Comparison of ENCODE assay signal across 1 cellular context in the genomic region with DNA sequence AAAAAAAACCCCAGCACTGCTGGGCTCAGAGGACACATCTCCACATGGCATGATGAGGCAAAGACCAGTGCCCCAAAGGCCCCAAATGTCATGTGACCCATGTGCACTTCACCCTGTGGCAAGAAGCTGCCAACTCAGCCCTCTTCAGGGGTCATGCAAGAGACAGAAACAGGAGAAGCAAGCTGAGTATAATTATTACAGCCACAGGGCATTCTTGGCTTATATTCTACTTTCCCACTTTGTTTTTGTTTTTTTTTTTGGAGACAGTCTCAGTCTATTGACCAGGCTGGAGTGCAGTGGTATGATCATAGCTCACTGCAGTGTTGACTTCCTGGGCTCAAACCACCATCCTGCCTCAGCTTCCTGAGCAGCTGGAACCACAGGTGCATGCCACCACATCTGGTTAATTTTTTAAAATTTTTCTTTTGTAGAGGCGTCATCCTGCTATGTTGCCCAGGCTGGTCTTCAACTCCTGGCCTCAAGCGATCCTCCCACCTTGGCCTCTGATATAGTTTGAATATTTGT.
TF ChIP-seq lines count a peak whose summit lies in the region.

No MANE protein-coding gene starts in this region.

TF ChIP-seq in IMR-90, 13 proteins besides CTCF, POLR2A, EP300 and RAD21:
- no peak for TF ChIP-seq NFE2L2 (IDR thresholded peaks at IDR 0.05; ENCODE audit: low read depth, low read length)
- no peak for TF ChIP-seq RCOR1 (IDR thresholded peaks at IDR 0.05; ENCODE audit: insufficient replicate concordance, low read length)
- no peak for TF ChIP-seq MXI1 (IDR thresholded peaks at IDR 0.05; ENCODE audit: borderline replicate concordance, low read depth, low read length)
- no peak for TF ChIP-seq FOS (IDR thresholded peaks at IDR 0.05; ENCODE audit: low read depth, low read length)
- TF ChIP-seq SMC3 (IDR thresholded peaks at IDR 0.05; ENCODE audit: low read depth, low read length) = no peak
